Comparison of ENCODE assay signal across 18 cellular contexts in genomic region chr22:24028533-24028932, GRCh38. TPM values are rescaled to one million over a fixed set of nuclear protein-coding genes. Genes with fewer than 3 reads are reported as not detected.
"Had no signal": no experiment of that assay in that cellular context is flagged by ENCODE, and none has a peak within 500 bp of the region (broad histone marks: within the 10 kb centered on the region; RNA-seq: fewer than 3 reads in every experiment).

No MANE protein-coding gene starts in this region.

- H3K27me3 ChIP-seq: esophagus muscularis mucosa, testis had no signal

- H3K27ac ChIP-seq: esophagus muscularis mucosa, testis had no signal

- H3K9me3 ChIP-seq: testis had no signal

- H3K27me3 Mint-ChIP-seq: brain; stimulated activated naive CD8-positive, alpha-beta T cell treated with anti-CD3 and anti-CD28 coated beads, Interleukin-15, Interleukin-2, amounts not matched to agents 100 ng/mL and 50 ng/mL, for 24 hours had no signal

- H3K4me3 ChIP-seq: esophagus muscularis mucosa, lung, testis had no signal

- H3K4me3 Mint-ChIP-seq: brain; immature natural killer cell; nephron; stimulated activated naive CD8-positive, alpha-beta T cell treated with anti-CD3 and anti-CD28 coated beads, Interleukin-15, Interleukin-2, amounts not matched to agents 100 ng/mL and 50 ng/mL, for 24 hours had no signal

- H3K27ac Mint-ChIP-seq: brain; immature natural killer cell; stimulated activated naive CD8-positive, alpha-beta T cell treated with anti-CD3 and anti-CD28 coated beads, Interleukin-15, Interleukin-2, amounts not matched to agents 100 ng/mL and 50 ng/mL, for 24 hours had no signal

- ATAC-seq: left cardiac atrium had no signal

- DNase-seq: activated CD4-positive, alpha-beta T cell treated with anti-CD3 and anti-CD28 coated beads, Interleukin-2, amount 50 U/mL, for 48 hours; activated naive CD4-positive, alpha-beta T cell; amniotic stem cell; immature natural killer cell; left cardiac atrium; stimulated activated CD4-positive, alpha-beta T cell treated with anti-CD3 and anti-CD28 coated beads, Interleukin-12 subunit alpha, Interleukin-12 subunit beta, amount 100 ng/mL, for 4 hours; testis had no signal

- H3K4me1 ChIP-seq: testis had no signal

RNA-seq across cellular contexts. Expression of gene GSTT4, which starts 23.3 kb away (rescaled TPM):
- total RNA-seq: cerebellum; dermis microvascular lymphatic vessel endothelial cell; esophagus muscularis mucosa; fibroblast of villous mesenchyme; left cardiac atrium; lung; omental fat pad; T-helper 2 cell treated with Interferon-gamma antibody and Interleukin-4, amounts not matched to agents 100 ng/mL and 5 ng/mL, for 36 hours; urinary bladder had no signal
- polyA plus RNA-seq: immature natural killer cell, lung, urinary bladder had no signal

RNA-seq across cellular contexts. Expression of gene GSTT2, which starts 48.6 kb away (rescaled TPM):
- total RNA-seq: cerebellum, fibroblast of villous mesenchyme, omental fat pad, urinary bladder had no signal
- polyA plus RNA-seq: immature natural killer cell had no signal
